In the genomic region with DNA sequence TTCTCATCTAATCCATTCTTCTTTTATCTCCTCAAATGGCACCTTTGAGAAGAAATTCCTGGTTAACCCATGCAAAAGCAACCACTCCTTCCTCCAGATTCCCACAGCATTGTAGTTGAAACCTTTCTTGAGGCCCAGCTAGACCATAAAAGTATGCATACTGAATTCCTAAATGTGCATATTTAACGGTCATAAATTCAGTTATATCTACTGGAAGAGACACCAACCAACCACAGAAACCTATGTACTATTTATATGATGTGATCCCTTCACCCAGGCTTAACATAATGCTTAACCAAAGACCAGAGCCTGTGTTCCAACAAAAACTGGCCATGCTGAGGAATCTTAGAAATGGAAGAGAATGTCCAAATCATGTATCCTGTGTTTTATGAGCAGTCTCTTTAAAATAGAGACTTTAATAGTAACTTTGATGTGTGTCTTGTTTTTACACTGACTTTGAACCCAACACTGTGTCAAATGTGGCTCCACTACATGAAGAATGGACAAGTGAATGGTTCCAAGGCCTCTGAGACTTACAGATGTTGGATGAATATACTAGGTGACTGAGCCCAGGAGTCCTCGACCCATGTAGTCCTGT, we compare ENCODE assay signal across 12 cellular contexts. TPM values are rescaled to one million over a fixed set of nuclear protein-coding genes. Genes with fewer than 3 reads are reported as not detected.
DNase-seq lines count a peak whose midpoint lies in the region; ATAC-seq lines count a peak whose summit lies in the region.
"Had no signal": no experiment of that assay in that cellular context is flagged by ENCODE, and none has a peak within 500 bp of the region (broad histone marks: within the 10 kb centered on the region; RNA-seq: fewer than 3 reads in every experiment).

No MANE protein-coding gene starts in this region.

- H3K27ac ChIP-seq in CD8-positive, alpha-beta memory T cell (ENCODE audit: low read depth, low read length) = peak overlapping the region; percentile 26

- no peaks in the 10 kb centered on the region for H3K9me3 ChIP-seq in CD8-positive, alpha-beta memory T cell (ENCODE audit: low read length)

- no peak for ATAC-seq in activated naive CD8-positive, alpha-beta T cell treated with anti-CD3 and anti-CD28 coated beads, Interleukin-2, amount 10 ng/mL, durations not matched to agents 7 days and 5 days (ENCODE audit: low read depth)
- ATAC-seq in natural killer cell treated with Interleukin-12 subunit alpha and Interleukin-12 subunit beta and Interleukin-15 and Interleukin-18, amount 100 ng/mL, for 72 hours = no peak
- no peak for ATAC-seq in GM21447 (IDR thresholded peaks at IDR 0.05; ENCODE audit: unreplicated experiment)
- no peak for ATAC-seq in HG02623 (IDR thresholded peaks at IDR 0.05; ENCODE audit: unreplicated experiment)

- H3K4me3 Mint-ChIP-seq in CD8-positive, alpha-beta memory T cell = peak overlapping the region; percentile 49 to 98 (median 85)
- peak overlapping the region; percentile 5 to 89 (median 48) for H3K4me3 Mint-ChIP-seq in IgD-negative memory B cell
- peak overlapping the region; percentile 81 for H3K4me3 Mint-ChIP-seq in activated naive CD8-positive, alpha-beta T cell treated with anti-CD3 and anti-CD28 coated beads, Interleukin-2, amount 10 ng/mL, durations not matched to agents 7 days and 5 days
- H3K4me3 Mint-ChIP-seq in natural killer cell treated with Interleukin-12 subunit alpha and Interleukin-12 subunit beta and Interleukin-15 and Interleukin-18, amount 100 ng/mL, for 72 hours = peak overlapping the region; percentile 87

- POLR2A ChIA-PET in CD8-positive, alpha-beta memory T cell (lab: Charles Lee) = interaction anchor here (0.7 to 1.6 kb wide), 7 partner anchors 9 to 252 kb away, joined by 3 to 9 read pairs (median 6); partner anchors contain the start of genes BYSL, MED20 and TAF8
- POLR2A ChIA-PET in activated naive CD8-positive, alpha-beta T cell treated with anti-CD3 and anti-CD28 coated beads, Interleukin-2, amount 10 ng/mL, durations not matched to agents 7 days and 5 days (lab: Charles Lee) = interaction anchor here (0.6 to 23.6 kb wide), 14 partner anchors 8 to 117 kb away, joined by 3 to 556 read pairs (median 7); partner anchors contain the start of genes BYSL, CCND3, MED20 and TAF8

- H3K4me1 ChIP-seq in CD8-positive, alpha-beta memory T cell (ENCODE audit: insufficient read depth, low read length) = peaks cover 79% of the 10 kb centered on the region

- intact Hi-C loops in posterior vena cava (cut with DNase I) = no loop called here

- H3K36me3 ChIP-seq in CD8-positive, alpha-beta memory T cell (ENCODE audit: insufficient read depth, low read length) = peaks cover 9% of the 10 kb centered on the region

- no peaks in the 10 kb centered on the region for H3K27me3 ChIP-seq in CD8-positive, alpha-beta memory T cell (ENCODE audit: insufficient read depth, low read length, poor library complexity, severe bottlenecking)

- no peaks in the 10 kb centered on the region for H3K9me3 Mint-ChIP-seq in CD8-positive, alpha-beta memory T cell
- no peaks in the 10 kb centered on the region for H3K9me3 Mint-ChIP-seq in IgD-negative memory B cell
- H3K9me3 Mint-ChIP-seq in activated naive CD8-positive, alpha-beta T cell treated with anti-CD3 and anti-CD28 coated beads, Interleukin-2, amount 10 ng/mL, durations not matched to agents 7 days and 5 days = no peaks in the 10 kb centered on the region
- H3K9me3 Mint-ChIP-seq in natural killer cell treated with Interleukin-12 subunit alpha and Interleukin-12 subunit beta and Interleukin-15 and Interleukin-18, amount 100 ng/mL, for 72 hours = no peaks in the 10 kb centered on the region

- H3K27ac Mint-ChIP-seq in CD8-positive, alpha-beta memory T cell = peak overlapping the region; percentile 73 to 96 (median 88)
- H3K27ac Mint-ChIP-seq in IgD-negative memory B cell = peak overlapping the region; percentile 39 to 89 (median 48)
- H3K27ac Mint-ChIP-seq in activated naive CD8-positive, alpha-beta T cell treated with anti-CD3 and anti-CD28 coated beads, Interleukin-2, amount 10 ng/mL, durations not matched to agents 7 days and 5 days = peak overlapping the region; percentile 94
- peak overlapping the region; percentile 89 to 91 for H3K27ac Mint-ChIP-seq in natural killer cell treated with Interleukin-12 subunit alpha and Interleukin-12 subunit beta and Interleukin-15 and Interleukin-18, amount 100 ng/mL, for 72 hours

- peak overlapping the region; percentile 59 for H3K4me3 ChIP-seq in CD8-positive, alpha-beta memory T cell (ENCODE audit: low read length)

- peaks cover 64 to 78% (median 76%) of the 10 kb centered on the region in 3 donors for H3K4me1 Mint-ChIP-seq in CD8-positive, alpha-beta memory T cell
- H3K4me1 Mint-ChIP-seq in IgD-negative memory B cell = peaks cover 23 to 37% (median 23%) of the 10 kb centered on the region in 3 donors
- peaks cover 68% of the 10 kb centered on the region for H3K4me1 Mint-ChIP-seq in activated naive CD8-positive, alpha-beta T cell treated with anti-CD3 and anti-CD28 coated beads, Interleukin-2, amount 10 ng/mL, durations not matched to agents 7 days and 5 days
- H3K4me1 Mint-ChIP-seq in natural killer cell treated with Interleukin-12 subunit alpha and Interleukin-12 subunit beta and Interleukin-15 and Interleukin-18, amount 100 ng/mL, for 72 hours (ENCODE audit: low read depth in 2 of 2) = peaks cover 45 to 57% of the 10 kb centered on the region in 2 donors

- peaks cover 3 to 47% (median 8%) of the 10 kb centered on the region in 3 donors for H3K36me3 Mint-ChIP-seq in CD8-positive, alpha-beta memory T cell
- no peaks in the 10 kb centered on the region for H3K36me3 Mint-ChIP-seq in IgD-negative memory B cell
- peaks cover 16% of the 10 kb centered on the region for H3K36me3 Mint-ChIP-seq in activated naive CD8-positive, alpha-beta T cell treated with anti-CD3 and anti-CD28 coated beads, Interleukin-2, amount 10 ng/mL, durations not matched to agents 7 days and 5 days
- H3K36me3 Mint-ChIP-seq in natural killer cell treated with Interleukin-12 subunit alpha and Interleukin-12 subunit beta and Interleukin-15 and Interleukin-18, amount 100 ng/mL, for 72 hours = no peaks in the 10 kb centered on the region

- peaks cover 0 to 2% of the 10 kb centered on the region in 2 donors for H3K27me3 Mint-ChIP-seq in CD8-positive, alpha-beta memory T cell
- no peaks in the 10 kb centered on the region for H3K27me3 Mint-ChIP-seq in IgD-negative memory B cell
- no peaks in the 10 kb centered on the region for H3K27me3 Mint-ChIP-seq in activated naive CD8-positive, alpha-beta T cell treated with anti-CD3 and anti-CD28 coated beads, Interleukin-2, amount 10 ng/mL, durations not matched to agents 7 days and 5 days
- H3K27me3 Mint-ChIP-seq in natural killer cell treated with Interleukin-12 subunit alpha and Interleukin-12 subunit beta and Interleukin-15 and Interleukin-18, amount 100 ng/mL, for 72 hours = no peaks in the 10 kb centered on the region

- CTCF ChIA-PET in CD8-positive, alpha-beta memory T cell (lab: Charles Lee) = interaction anchor here (0.7 to 14.5 kb wide), 11 partner anchors 9 to 254 kb away, joined by 3 to 175 read pairs (median 6); partner anchors contain the start of genes BYSL, CCND3, FRS3 and MED20

- DNase-seq in CD8-positive, alpha-beta memory T cell = no peak
- DNase-seq in activated naive CD8-positive, alpha-beta T cell treated with anti-CD3 and anti-CD28 coated beads, Interleukin-2, amount 10 ng/mL, durations not matched to agents 7 days and 5 days = no peak
- DNase-seq in natural killer cell treated with Interleukin-12 subunit alpha and Interleukin-12 subunit beta and Interleukin-15 and Interleukin-18, amount 100 ng/mL, for 72 hours (ENCODE audit: low spot score) = no peak
- DNase-seq in amygdala (lab: John Stamatoyannopoulos, UW) = no peak
- DNase-seq in posterior vena cava (ENCODE audit: low spot score) = no peak
- DNase-seq: midbrain, NCI-H187, retina, trophoblast cell had no signal

RNA-seq across cellular contexts. Expression of gene TAF8, which starts 11.4 kb away (rescaled TPM):
- total RNA-seq in CD8-positive, alpha-beta memory T cell = 10 to 100 TPM; 41.7 to 42.6 TPM
- polyA plus RNA-seq in CD8-positive, alpha-beta memory T cell = 20.5 TPM
- 22.2 TPM for polyA plus RNA-seq in IgD-negative memory B cell
- 10 to 100 TPM; 46.2 to 50.4 TPM for total RNA-seq in activated naive CD8-positive, alpha-beta T cell treated with anti-CD3 and anti-CD28 coated beads, Interleukin-2, amount 10 ng/mL, durations not matched to agents 7 days and 5 days
- total RNA-seq in natural killer cell treated with Interleukin-12 subunit alpha and Interleukin-12 subunit beta and Interleukin-15 and Interleukin-18, amount 100 ng/mL, for 72 hours = 10 to 100 TPM; 38.7 to 44.1 TPM
- total RNA-seq in posterior vena cava = 10 to 100 TPM; 16.6 to 18.6 TPM
